30 cellular contexts compared by ENCODE assay signal in the genomic region with DNA sequence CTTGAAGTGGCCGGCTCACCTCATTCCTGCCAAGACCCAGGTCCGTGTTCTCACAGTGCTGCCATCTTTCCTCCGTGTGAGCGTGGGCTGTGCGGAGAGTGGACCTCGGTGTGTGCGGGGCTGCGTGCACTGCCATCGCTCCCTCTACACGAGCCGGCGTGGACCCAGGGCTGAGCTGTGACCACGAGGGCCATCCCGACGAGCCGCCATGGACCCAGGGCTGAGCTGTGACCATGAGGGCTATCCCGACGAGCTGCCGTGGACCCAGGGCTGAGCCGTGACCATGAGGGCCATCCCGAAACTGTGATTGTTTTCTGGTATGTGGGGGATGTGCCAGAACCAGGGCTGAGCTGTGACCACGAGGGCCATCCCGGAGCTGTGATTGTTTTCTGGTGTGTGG. TPM values are rescaled to one million over a fixed set of nuclear protein-coding genes. Genes with fewer than 3 reads are reported as not detected.
"Had no signal": no experiment of that assay in that cellular context is flagged by ENCODE, and none has a peak within 500 bp of the region (broad histone marks: within the 10 kb centered on the region; RNA-seq: fewer than 3 reads in every experiment).

No MANE protein-coding gene starts in this region.

- H3K4me1 ChIP-seq: adrenal gland, ascending aorta, parathyroid adenoma, testis, vagina had no signal

- ATAC-seq: activated T-cell treated with anti-CD3 and anti-CD28 coated beads, Interleukin-2, amount 50 U/mL, for 4 hours; sciatic nerve; stimulated activated naive B cell treated with anti-CD40 and anti-IgM and Interleukin-4, amounts not matched to agents 10 μg/mL and 1 μg/mL and 100 μg/mL, for 72 hours had no signal

- H3K9me3 Mint-ChIP-seq: activated T-cell treated with anti-CD3 and anti-CD28 coated beads, Interleukin-2, amount 50 U/mL, for 4 hours; activated T-helper 2 cell treated with anti-CD3 and anti-CD28 coated beads, Interferon-gamma antibody, Interleukin-2, Interleukin-4, amounts not matched to agents 10 μg/mL and 5 μg/mL and 100 μg/mL, durations not matched to agents 14 hours and 24 hours and 36 hours; nephron; stimulated activated naive B cell treated with anti-CD40 and anti-IgM and Interleukin-4, amounts not matched to agents 10 μg/mL and 1 μg/mL and 100 μg/mL, for 72 hours; type B pancreatic cell had no signal

- DNase-seq: activated CD4-positive, alpha-beta T cell treated with anti-CD3 and anti-CD28 coated beads for 1 hour; activated CD8-positive, alpha-beta memory T cell treated with anti-CD3 and anti-CD28 coated beads for 24 hours; activated CD8-positive, alpha-beta memory T cell treated with anti-CD3 and anti-CD28 coated beads, Interleukin-2, amount 50 U/mL, for 48 hours; activated naive CD4-positive, alpha-beta T cell; activated T-cell treated with anti-CD3 and anti-CD28 coated beads, Interleukin-2, amount 50 U/mL, for 4 hours; adrenal gland; brain microvascular endothelial cell; central memory CD4-positive, alpha-beta T cell; dermis blood vessel endothelial cell; effector CD8-positive, alpha-beta T cell; glutamatergic neuron; hippocampal formation; kidney glomerular epithelial cell; stimulated activated CD4-positive, alpha-beta T cell treated with anti-CD3 and anti-CD28 coated beads, Interleukin-2, amount 100 ng/mL, for 48 hours; stimulated activated CD8-positive, alpha-beta memory T cell treated with anti-CD3 and anti-CD28 coated beads, Interleukin-4, amount 100 ng/mL, for 48 hours; stimulated activated naive B cell treated with anti-CD40 and anti-IgM and Interleukin-4, amounts not matched to agents 10 μg/mL and 1 μg/mL and 100 μg/mL, for 72 hours; T-helper 1 cell; testis; WERI-Rb-1 had no signal

- H3K27me3 ChIP-seq: adrenal gland, ascending aorta, brain microvascular endothelial cell, testis, vagina had no signal

- H3K27me3 Mint-ChIP-seq: activated naive CD8-positive, alpha-beta T cell; stimulated activated naive B cell treated with anti-CD40 and anti-IgM and Interleukin-4, amounts not matched to agents 10 μg/mL and 1 μg/mL and 100 μg/mL, for 72 hours; type B pancreatic cell had no signal

- H3K27ac ChIP-seq: adrenal gland, ascending aorta, brain microvascular endothelial cell, parathyroid adenoma, testis, vagina, WERI-Rb-1 had no signal

- H3K4me3 Mint-ChIP-seq: activated naive CD8-positive, alpha-beta T cell; activated T-cell treated with anti-CD3 and anti-CD28 coated beads, Interleukin-2, amount 50 U/mL, for 4 hours; nephron; stimulated activated naive B cell treated with anti-CD40 and anti-IgM and Interleukin-4, amounts not matched to agents 10 μg/mL and 1 μg/mL and 100 μg/mL, for 72 hours; type B pancreatic cell had no signal

- H3K27ac Mint-ChIP-seq: activated naive CD8-positive, alpha-beta T cell; activated T-helper 2 cell treated with anti-CD3 and anti-CD28 coated beads, Interferon-gamma antibody, Interleukin-2, Interleukin-4, amounts not matched to agents 10 μg/mL and 5 μg/mL and 100 μg/mL, durations not matched to agents 14 hours and 24 hours and 36 hours; nephron; stimulated activated naive B cell treated with anti-CD40 and anti-IgM and Interleukin-4, amounts not matched to agents 10 μg/mL and 1 μg/mL and 100 μg/mL, for 72 hours; type B pancreatic cell had no signal

RNA-seq across cellular contexts. Expression of a gene that starts 14.5 kb away (rescaled TPM):
- total RNA-seq: ascending aorta, dermis blood vessel endothelial cell, frontal cortex, vagina had no signal

RNA-seq across cellular contexts. Expression of a gene that starts 33.4 kb away (rescaled TPM):
- total RNA-seq: activated T-cell treated with anti-CD3 and anti-CD28 coated beads, Interleukin-2, amount 50 U/mL, for 4 hours; activated T-helper 2 cell treated with anti-CD3 and anti-CD28 coated beads, Interferon-gamma antibody, Interleukin-2, Interleukin-4, amounts not matched to agents 10 μg/mL and 5 μg/mL and 100 μg/mL, durations not matched to agents 14 hours and 24 hours and 36 hours; adrenal gland; ascending aorta; dermis blood vessel endothelial cell; frontal cortex; liver; pulmonary artery endothelial cell; sciatic nerve; vagina had no signal
- polyA plus RNA-seq: adrenal gland, liver had no signal
